1 cellular context compared by ENCODE assay signal in genomic region chr11:72525466-72525865, GRCh38.
TF ChIP-seq lines count a peak whose summit lies in the region.

No MANE protein-coding gene starts in this region.

TF ChIP-seq in GM23338, 12 proteins besides CTCF, POLR2A, EP300 and RAD21:
- TF ChIP-seq REST (IDR thresholded peaks at IDR 0.05; ENCODE audit: unreplicated experiment) (no peak), NANOG (IDR thresholded peaks at IDR 0.05; ENCODE audit: borderline replicate concordance) (no peak), CREB1 (CRISPR knock-in tag; IDR thresholded peaks at IDR 0.05; ENCODE audit: low read depth) (no peak), ZNF114 (CRISPR knock-in tag; IDR thresholded peaks at IDR 0.05) (no peak), ETS1 (IDR thresholded peaks at IDR 0.05) (no peak), STAT1 (IDR thresholded peaks at IDR 0.05; ENCODE audit: unreplicated experiment) (no peak), EZH2 (IDR thresholded peaks at IDR 0.05; ENCODE audit: low read depth, unreplicated experiment) (no peak), POLR2AphosphoS5 (IDR thresholded peaks at IDR 0.05; ENCODE audit: low read depth) (no peak), JUNB (IDR thresholded peaks at IDR 0.05; ENCODE audit: unreplicated experiment) (no peak), ZNF462 (CRISPR knock-in tag; IDR thresholded peaks at IDR 0.05) (no peak), ZNF331 (CRISPR knock-in tag; IDR thresholded peaks at IDR 0.05; ENCODE audit: low read depth) (no peak), EZH2phosphoT487 (IDR thresholded peaks at IDR 0.05; ENCODE audit: unreplicated experiment) (no peak)
